22 cellular contexts compared by ENCODE assay signal in the genomic region with DNA sequence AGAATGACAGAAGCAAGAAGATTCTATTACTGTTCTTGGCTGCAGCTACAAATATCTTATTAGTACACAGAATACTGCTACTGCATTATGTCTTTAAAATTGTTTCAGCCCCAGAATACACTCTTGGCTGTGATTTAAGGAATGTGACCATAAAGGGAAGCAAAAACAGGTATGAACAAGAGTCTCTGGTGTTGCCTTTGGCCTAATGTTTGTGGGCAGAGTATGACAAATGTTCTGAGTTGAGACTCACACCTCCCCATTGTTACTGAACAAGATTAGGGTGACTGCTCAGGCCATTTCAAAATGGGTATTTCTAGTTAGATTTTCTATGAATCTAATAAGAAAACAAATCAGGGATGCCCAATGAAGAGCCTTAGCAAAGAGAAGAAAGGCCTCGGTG. TPM values are rescaled to one million over a fixed set of nuclear protein-coding genes. Genes with fewer than 3 reads are reported as not detected.
DNase-seq lines count a peak whose midpoint lies in the region; ATAC-seq, FAIRE-seq and TF ChIP-seq lines count a peak whose summit lies in the region.
"Had no signal": no experiment of that assay in that cellular context is flagged by ENCODE, and none has a peak within 500 bp of the region (broad histone marks: within the 10 kb centered on the region; RNA-seq: fewer than 3 reads in every experiment).

No MANE protein-coding gene starts in this region.

- ATAC-seq in HepG2 (no peak), right lobe of liver (no peak), esophagus mucosa (peak; percentile 96), HG02840 (IDR thresholded peaks at IDR 0.05; ENCODE audit: low FRiP score, unreplicated experiment) (no peak)
- ATAC-seq: Panc1, Right ventricle myocardium inferior had no signal

- H3K9me3 ChIP-seq in HepG2 (ENCODE audit: low read length), result no peaks in the 10 kb centered on the region
- H3K9me3 ChIP-seq in right lobe of liver, result no peaks in the 10 kb centered on the region
- H3K9me3 ChIP-seq: BE2C, HAP-1, SK-N-SH had no signal

- H3K9ac ChIP-seq in HepG2 (ENCODE audit: insufficient read depth, low read depth, low read length), result no peak overlapping the region
- H3K9ac ChIP-seq: GM23248, SK-N-SH had no signal

- no peak overlapping the region for H3K4me3 Mint-ChIP-seq in activated T-cell treated with anti-CD3 and anti-CD28 coated beads, Interleukin-2, amount 50 U/mL, for 24 hours
- H3K4me3 Mint-ChIP-seq: CD4-positive, CD25-positive, alpha-beta regulatory T cell had no signal

- peaks cover 2% of the 10 kb centered on the region for H3K9me3 Mint-ChIP-seq in activated T-cell treated with anti-CD3 and anti-CD28 coated beads, Interleukin-2, amount 50 U/mL, for 24 hours

- no peak overlapping the region for H3K27ac Mint-ChIP-seq in activated T-cell treated with anti-CD3 and anti-CD28 coated beads, Interleukin-2, amount 50 U/mL, for 24 hours
- H3K27ac Mint-ChIP-seq: CD4-positive, CD25-positive, alpha-beta regulatory T cell had no signal

- H3K4me2 ChIP-seq in HepG2 (ENCODE audit: low read depth, low read length), result no peak overlapping the region
- H3K4me2 ChIP-seq: SK-N-SH had no signal

- H2AFZ ChIP-seq in HepG2 (ENCODE audit: low read length), result no peak overlapping the region
- H2AFZ ChIP-seq: GM23248 had no signal

- no peaks in the 10 kb centered on the region for H3K36me3 Mint-ChIP-seq in activated T-cell treated with anti-CD3 and anti-CD28 coated beads, Interleukin-2, amount 50 U/mL, for 24 hours (ENCODE audit: low read depth)
- H3K36me3 Mint-ChIP-seq: CD4-positive, CD25-positive, alpha-beta regulatory T cell had no signal

- BruUV-seq in HepG2 (replicated peaks; lab: Mats Ljungman, UMichigan), result no TSS peak

- peaks cover 39% of the 10 kb centered on the region for H3K27me3 Mint-ChIP-seq in activated T-cell treated with anti-CD3 and anti-CD28 coated beads, Interleukin-2, amount 50 U/mL, for 24 hours

- TF ChIP-seq POLR2A in HepG2 (IDR thresholded peaks at IDR 0.05; ENCODE audit: insufficient read depth in 1 of 2, low read depth in 2 of 2, low read length in 2 of 2) (no peak), right lobe of liver (IDR thresholded peaks at IDR 0.05) (no peak)

- CTCF ChIA-PET in HepG2 (lab: Yijun Ruan, JAX; ENCODE audit: low intra/inter-chr PET ratio, low total read pairs), result no interaction called here

- H3K4me3 ChIP-seq in HepG2 (replicated peaks in 1 of 3; ENCODE audit: insufficient read depth in 1 of 3, low read depth in 2 of 3, low read length in 3 of 3), result no peak overlapping the region
- H3K4me3 ChIP-seq in right lobe of liver, result no peak overlapping the region
- H3K4me3 ChIP-seq: GM23248, HAP-1 had no signal

- TF ChIP-seq RAD21 in HepG2 (CRISPR knock-in tag; IDR thresholded peaks at IDR 0.05), result no peak

- TF ChIP-seq CTCF in HepG2 (CRISPR knock-in tag; IDR thresholded peaks at IDR 0.05), result no peak
- TF ChIP-seq CTCF in right lobe of liver (IDR thresholded peaks at IDR 0.05), result no peak
- no peak for TF ChIP-seq CTCF in VCaP (conservative IDR thresholded peaks at IDR 0.05)

- no peak for FAIRE-seq in HepG2 (lab: Jason Lieb, UNC)
- FAIRE-seq: G401.6 had no signal

- DNase-seq in HepG2 (ENCODE audit: low spot score) (no peak), right lobe of liver (no peak), cardiac septum (ENCODE audit: low spot score) (no peak)
- no peak for DNase-seq in activated T-cell treated with anti-CD3 and anti-CD28 coated beads, Interleukin-2, amount 50 U/mL, for 24 hours
- DNase-seq in stimulated activated CD4-positive, alpha-beta T cell treated with anti-CD3 and anti-CD28 coated beads, Interleukin-12 subunit alpha, Interleukin-12 subunit beta, amount 100 ng/mL, for 4 hours, result no peak
- DNase-seq: BE2C; CD4-positive, CD25-positive, alpha-beta regulatory T cell; DMS 273 treated with DMSO at 0.1 percent for 48 hours; DND-41; KBM-7; NCI-H1694 treated with DMSO at 0.1 percent for 48 hours; NCI-H2107; NCI-H524; SK-N-SH had no signal

- H3K79me2 ChIP-seq in HepG2 (ENCODE audit: insufficient read depth, low read length), result no peaks in the 10 kb centered on the region

- intact Hi-C loops in HepG2 (cut with micrococcal nuclease; ENCODE audit: unreplicated experiment), result no loop called here
- intact Hi-C loops in right lobe of liver (cut with DNase I), result no loop called here
- intact Hi-C loops in cardiac septum (cut with DNase I), result no loop called here

- in situ Hi-C loops in HepG2 (cut with HindIII; ENCODE audit: extremely low pct_ligation_motif_present, low pct_unique_long_range_greater_than_20kb), result no loop called here

- H3K27me3 ChIP-seq in HepG2 (ENCODE audit: control insufficient read depth in 1 of 2, insufficient read depth in 2 of 2, low read length in 2 of 2) (no peaks in the 10 kb centered on the region), right lobe of liver (no peaks in the 10 kb centered on the region)

- POLR2A ChIA-PET in HepG2 (lab: Yijun Ruan, JAX), result no interaction called here

- H3K36me3 ChIP-seq in HepG2 (replicated peaks in 1 of 2; ENCODE audit: control insufficient read depth in 1 of 2, insufficient read depth in 2 of 2, low read length in 2 of 2) (peaks cover 0 to 5% of the 10 kb centered on the region in 2 experiments; a peak in 4 of 5 replicates), right lobe of liver (no peaks in the 10 kb centered on the region)
- H3K36me3 ChIP-seq: BE2C, HAP-1 had no signal

- H3K27ac ChIP-seq in HepG2 (ENCODE audit: extremely low read length, insufficient read depth, low read length) (no peak overlapping the region), right lobe of liver (no peak overlapping the region), VCaP (peak overlapping the region; percentile 21; the same call in 1 of the 2 replicates)
- H3K27ac ChIP-seq: GM23248 had no signal

- peaks cover 19% of the 10 kb centered on the region for H3K4me1 ChIP-seq in HepG2 (ENCODE audit: insufficient read depth, low read length)
- H3K4me1 ChIP-seq in right lobe of liver, result peaks cover 0 to 3% (median 0%) of the 10 kb centered on the region in 4 donors
- H3K4me1 ChIP-seq: BE2C, HAP-1 had no signal

- no peak for TF ChIP-seq EP300 in HepG2 (IDR thresholded peaks at IDR 0.05; ENCODE audit: low read depth in 2 of 2, low read length in 2 of 2)
- no peak for TF ChIP-seq EP300 in HepG2 (CRISPR knock-in tag; IDR thresholded peaks at IDR 0.05; ENCODE audit: borderline replicate concordance)

- 96% methylated on average over 1 of the region's 1 CpG for WGBS in HepG2 (ENCODE audit: low lambda C conversion rate)
- 100% methylated on average over 1 of the region's 1 CpG for WGBS in right lobe of liver (ENCODE audit: insufficient coverage, low coverage, low lambda C conversion rate, missing lambda C conversion rate)

- H3K4me1 Mint-ChIP-seq in activated T-cell treated with anti-CD3 and anti-CD28 coated beads, Interleukin-2, amount 50 U/mL, for 24 hours (ENCODE audit: low read depth), result no peaks in the 10 kb centered on the region
- H3K4me1 Mint-ChIP-seq: CD4-positive, CD25-positive, alpha-beta regulatory T cell had no signal

- no peaks in the 10 kb centered on the region for H4K20me1 ChIP-seq in HepG2 (ENCODE audit: insufficient read depth, low read length)

RNA-seq across cellular contexts. Expression of a gene that starts 28.5 kb away (rescaled TPM):
- total RNA-seq in HepG2 (2016; rRNA removed; fragmentation: Illumina TruSeq; extraction: Trizol) (13.2 and 27.4 TPM in 2 replicates), right lobe of liver (10 to 100 TPM in 1 of 6 experiments, 1 to 10 TPM in 5; 3.7 to 10.4 (median 4.6) TPM), esophagus mucosa (1.3 TPM), cardiac septum (0.13 TPM)
- total RNA-seq in HepG2 (2016; cell fraction: cytosol; rRNA removed; fragmentation: Illumina TruSeq; extraction: Trizol; ENCODE audit: low read depth), result 21.5 and 24.0 TPM in 2 replicates
- total RNA-seq in HepG2 (2016; cell fraction: insoluble cytoplasmic fraction; rRNA removed; fragmentation: Illumina TruSeq; extraction: Trizol), result 11.2 and 26.5 TPM in 2 replicates
- 16.2 and 16.4 TPM in 2 replicates for total RNA-seq in HepG2 (2016; cell fraction: membrane; rRNA removed; fragmentation: Illumina TruSeq; extraction: Trizol)
- total RNA-seq in HepG2 (2016; cell fraction: nucleus; rRNA removed; fragmentation: Illumina TruSeq; extraction: Trizol), result 87.8 and 88.1 TPM in 2 replicates
- polyA plus RNA-seq in HepG2 (2011; rRNA removed), result 8.6 and 9.3 TPM in 2 replicates
- 2.6 and 3.9 TPM in 2 replicates for polyA plus RNA-seq in HepG2 (2011; cell fraction: cytosol; rRNA removed)
- polyA plus RNA-seq in HepG2 (2011; cell fraction: nucleus; rRNA removed), result 28.3 and 28.6 TPM in 2 replicates
- 7.9 and 8.5 TPM in 2 replicates for polyA plus RNA-seq in HepG2 (2012)
- polyA plus RNA-seq in HepG2 (2016; cell fraction: cytosol; fragmentation: Illumina TruSeq; extraction: Trizol; ENCODE audit: low read depth), result 3.5 and 4.5 TPM in 2 replicates
- 5.4 and 8.4 TPM in 2 replicates for polyA plus RNA-seq in HepG2 (2016; cell fraction: insoluble cytoplasmic fraction; fragmentation: Illumina TruSeq; extraction: Trizol; ENCODE audit: low read depth)
- 4.9 and 5.2 TPM in 2 replicates for polyA plus RNA-seq in HepG2 (2016; cell fraction: membrane; fragmentation: Illumina TruSeq; extraction: Trizol; ENCODE audit: low read depth)
- 52.2 and 52.8 TPM in 2 replicates for polyA plus RNA-seq in HepG2 (2016; cell fraction: nucleus; fragmentation: Illumina TruSeq; extraction: Trizol; ENCODE audit: insufficient read depth, low read depth)
- 0.61 and 8.5 TPM in 2 replicates for polyA minus RNA-seq in HepG2 (2011; rRNA and poly(A)+ RNA removed; ENCODE audit: low replicate concordance)
- polyA minus RNA-seq in HepG2 (2011; cell fraction: cytosol; rRNA and poly(A)+ RNA removed), result 4.9 and 5.1 TPM in 2 replicates
- polyA minus RNA-seq in HepG2 (2011; cell fraction: nucleus; rRNA and poly(A)+ RNA removed), result 136 TPM in 2 replicates
- total RNA-seq: CD4-positive, CD25-positive, alpha-beta regulatory T cell; GM23248; Right ventricle myocardium inferior had no signal
- polyA plus RNA-seq: CD4-positive, CD25-positive, alpha-beta regulatory T cell; GM23248; SK-N-SH had no signal

RNA-seq across cellular contexts. Expression of a gene that starts 28.9 kb away (rescaled TPM):
- total RNA-seq in HepG2 (2016; rRNA removed; fragmentation: Illumina TruSeq; extraction: Trizol) (58.1 and 58.6 TPM in 2 replicates), right lobe of liver (10 to 100 TPM; 29.8 to 35.5 (median 32.5) TPM), esophagus mucosa (14.6 TPM), cardiac septum (not detected)
- 14.5 and 16.1 TPM in 2 replicates for total RNA-seq in HepG2 (2016; cell fraction: cytosol; rRNA removed; fragmentation: Illumina TruSeq; extraction: Trizol; ENCODE audit: low read depth)
- 51.7 and 53.7 TPM in 2 replicates for total RNA-seq in HepG2 (2016; cell fraction: insoluble cytoplasmic fraction; rRNA removed; fragmentation: Illumina TruSeq; extraction: Trizol)
- total RNA-seq in HepG2 (2016; cell fraction: membrane; rRNA removed; fragmentation: Illumina TruSeq; extraction: Trizol), result 58.2 and 61.8 TPM in 2 replicates
- 59.1 and 60.1 TPM in 2 replicates for total RNA-seq in HepG2 (2016; cell fraction: nucleus; rRNA removed; fragmentation: Illumina TruSeq; extraction: Trizol)
- polyA plus RNA-seq in HepG2 (2011; rRNA removed), result 43.4 and 47.6 TPM in 2 replicates
- 41.8 and 44.7 TPM in 2 replicates for polyA plus RNA-seq in HepG2 (2011; cell fraction: cytosol; rRNA removed)
- polyA plus RNA-seq in HepG2 (2011; cell fraction: nucleus; rRNA removed), result 54.5 and 66.1 TPM in 2 replicates
- polyA plus RNA-seq in HepG2 (2012), result 32.0 and 32.4 TPM in 2 replicates
- polyA plus RNA-seq in HepG2 (2016; cell fraction: cytosol; fragmentation: Illumina TruSeq; extraction: Trizol; ENCODE audit: low read depth), result 9.3 and 9.9 TPM in 2 replicates
- polyA plus RNA-seq in HepG2 (2016; cell fraction: insoluble cytoplasmic fraction; fragmentation: Illumina TruSeq; extraction: Trizol; ENCODE audit: low read depth), result 93.1 and 102 TPM in 2 replicates
- polyA plus RNA-seq in HepG2 (2016; cell fraction: membrane; fragmentation: Illumina TruSeq; extraction: Trizol; ENCODE audit: low read depth), result 37.3 and 39.0 TPM in 2 replicates
- 98.8 and 112 TPM in 2 replicates for polyA plus RNA-seq in HepG2 (2016; cell fraction: nucleus; fragmentation: Illumina TruSeq; extraction: Trizol; ENCODE audit: insufficient read depth, low read depth)
- 4.0 and 60.9 TPM in 2 replicates for polyA minus RNA-seq in HepG2 (2011; rRNA and poly(A)+ RNA removed; ENCODE audit: low replicate concordance)
- 54.0 and 57.6 TPM in 2 replicates for polyA minus RNA-seq in HepG2 (2011; cell fraction: cytosol; rRNA and poly(A)+ RNA removed)
- 76.0 and 85.0 TPM in 2 replicates for polyA minus RNA-seq in HepG2 (2011; cell fraction: nucleus; rRNA and poly(A)+ RNA removed)
- total RNA-seq: GM23248, Right ventricle myocardium inferior had no signal
- polyA plus RNA-seq: CD4-positive, CD25-positive, alpha-beta regulatory T cell; SK-N-SH had no signal

Comparison
In these comparisons a context has a peak if more than half of its experiments do, and no peak if none do; other contexts are left out.
1. RNA of a gene that starts 28.9 kb away (total RNA-seq): 14.5 to 61.8 TPM in HepG2, 29.8 to 35.5 TPM in right lobe of liver and 14.6 TPM in esophagus mucosa (single experiment); not detected in cardiac septum (single experiment); every median in the first group is over 10 times any median in the second.